In genomic region chr11:35998651-35999050, GRCh38 we compare ENCODE assay signal across 29 cellular contexts.
"Had no signal": no experiment of that assay in that cellular context is flagged by ENCODE, and none has a peak within 500 bp of the region (broad histone marks: within the 10 kb centered on the region; RNA-seq: fewer than 3 reads in every experiment).

No MANE protein-coding gene starts in this region.

- H3K4me3 ChIP-seq: breast epithelium, colonic mucosa, esophagus squamous epithelium, left ventricle myocardium inferior, lung, mucosa of descending colon, pancreas, psoas muscle, sigmoid colon, tibial artery, upper lobe of right lung had no signal

- H3K27me3 Mint-ChIP-seq: activated CD4-positive, alpha-beta memory T cell treated with anti-CD3 and anti-CD28 coated beads for 36 hours had no signal

- DNase-seq: activated CD4-positive, alpha-beta memory T cell treated with anti-CD3 and anti-CD28 coated beads for 36 hours; activated CD4-positive, alpha-beta T cell treated with anti-CD3 and anti-CD28 coated beads, Interleukin-2, amount 10 ng/mL, durations not matched to agents 24 days and 14 days; activated CD4-positive, CD25-positive, alpha-beta regulatory T cell treated with anti-CD3 and anti-CD28 coated beads, Interleukin-2, amount 50 U/mL, for 72 hours; activated CD8-positive, alpha-beta memory T cell treated with anti-CD3 and anti-CD28 coated beads, Interleukin-2, amount 50 U/mL, for 4 hours; activated gamma-delta T cell; activated naive CD4-positive, alpha-beta T cell treated with anti-CD3 and anti-CD28 coated beads, Interleukin-2, amount 50 U/mL, for 16 hours; activated T-cell treated with anti-CD3 and anti-CD28 coated beads, Interleukin-2, amount 50 U/mL, for 1 hour; amniotic stem cell; colonic mucosa; effector CD8-positive, alpha-beta T cell; esophagus squamous epithelium; left ventricle myocardium inferior; mucosa of descending colon; pancreas; psoas muscle; sigmoid colon; small intestine; stimulated activated CD4-positive, alpha-beta T cell treated with anti-CD3 and anti-CD28 coated beads, Interleukin-4, amount 100 ng/mL, for 24 hours; stimulated activated CD8-positive, alpha-beta memory T cell treated with anti-CD3 and anti-CD28 coated beads, Interleukin-4, amount 100 ng/mL, for 48 hours; stimulated activated naive CD8-positive, alpha-beta T cell treated with anti-CD3 and anti-CD28 coated beads, Interleukin-15, amount 100 ng/mL, for 72 hours; T-helper 2 cell; tibial artery; upper lobe of right lung had no signal

- H3K27ac ChIP-seq: colonic mucosa, epithelial cell of prostate, esophagus squamous epithelium, left ventricle myocardium inferior, pancreas, psoas muscle, sigmoid colon, tibial artery, upper lobe of right lung had no signal

- H3K4me1 ChIP-seq: breast epithelium, colonic mucosa, pancreas, tibial artery, upper lobe of right lung had no signal

- H3K4me1 Mint-ChIP-seq: stimulated activated memory B cell treated with anti-CD40 and anti-IgM and Interleukin-4, amounts not matched to agents 10 μg/mL and 1 μg/mL and 100 μg/mL, for 72 hours had no signal

- H3K9me3 Mint-ChIP-seq: natural killer cell treated with Interleukin-12 subunit alpha and Interleukin-12 subunit beta and Interleukin-15 and Interleukin-18, amount 100 ng/mL, for 72 hours; stimulated activated naive CD8-positive, alpha-beta T cell treated with anti-CD3 and anti-CD28 coated beads, Interleukin-15, amount 100 ng/mL, for 72 hours had no signal

- H3K27me3 ChIP-seq: breast epithelium, colonic mucosa, esophagus squamous epithelium, pancreas, sigmoid colon, tibial artery, upper lobe of right lung had no signal

- H3K27ac Mint-ChIP-seq: activated CD4-positive, alpha-beta memory T cell treated with anti-CD3 and anti-CD28 coated beads for 36 hours; activated CD4-positive, alpha-beta T cell treated with anti-CD3 and anti-CD28 coated beads, Interleukin-2, amount 10 ng/mL, durations not matched to agents 24 days and 14 days; activated T-helper 1 cell treated with anti-CD3 and anti-CD28 coated beads, Interleukin-12 subunit alpha, Interleukin-12 subunit beta, Interleukin-2, Interleukin-4 antibody, amounts not matched to agents 30 ng/mL and 10 ng/mL and 1 ng/mL, durations not matched to agents 14 hours and 24 hours and 36 hours; natural killer cell treated with Interleukin-12 subunit alpha and Interleukin-12 subunit beta and Interleukin-15 and Interleukin-18, amount 100 ng/mL, for 72 hours; stimulated activated memory B cell treated with anti-CD40 and anti-IgM and Interleukin-4, amounts not matched to agents 10 μg/mL and 1 μg/mL and 100 μg/mL, for 72 hours had no signal

- H3K4me3 Mint-ChIP-seq: activated CD4-positive, alpha-beta memory T cell treated with anti-CD3 and anti-CD28 coated beads for 36 hours; activated CD4-positive, alpha-beta T cell treated with anti-CD3 and anti-CD28 coated beads, Interleukin-2, amount 10 ng/mL, durations not matched to agents 24 days and 14 days; activated T-helper 1 cell treated with anti-CD3 and anti-CD28 coated beads, Interleukin-12 subunit alpha, Interleukin-12 subunit beta, Interleukin-2, Interleukin-4 antibody, amounts not matched to agents 30 ng/mL and 10 ng/mL and 1 ng/mL, durations not matched to agents 14 hours and 24 hours and 36 hours; natural killer cell treated with Interleukin-12 subunit alpha and Interleukin-12 subunit beta and Interleukin-15 and Interleukin-18, amount 100 ng/mL, for 72 hours; stimulated activated memory B cell treated with anti-CD40 and anti-IgM and Interleukin-4, amounts not matched to agents 10 μg/mL and 1 μg/mL and 100 μg/mL, for 72 hours; stimulated activated naive CD8-positive, alpha-beta T cell treated with anti-CD3 and anti-CD28 coated beads, Interleukin-15, amount 100 ng/mL, for 72 hours had no signal

- H3K36me3 ChIP-seq: breast epithelium, colonic mucosa, esophagus squamous epithelium, left ventricle myocardium inferior, pancreas, sigmoid colon, tibial artery, upper lobe of right lung had no signal

- H3K36me3 Mint-ChIP-seq: activated CD4-positive, alpha-beta memory T cell treated with anti-CD3 and anti-CD28 coated beads for 36 hours; natural killer cell treated with Interleukin-12 subunit alpha and Interleukin-12 subunit beta and Interleukin-15 and Interleukin-18, amount 100 ng/mL, for 72 hours; stimulated activated memory B cell treated with anti-CD40 and anti-IgM and Interleukin-4, amounts not matched to agents 10 μg/mL and 1 μg/mL and 100 μg/mL, for 72 hours had no signal

- H3K9me3 ChIP-seq: colonic mucosa, esophagus squamous epithelium, mucosa of descending colon, pancreas, psoas muscle, sigmoid colon, upper lobe of right lung had no signal
